In the genomic region with DNA sequence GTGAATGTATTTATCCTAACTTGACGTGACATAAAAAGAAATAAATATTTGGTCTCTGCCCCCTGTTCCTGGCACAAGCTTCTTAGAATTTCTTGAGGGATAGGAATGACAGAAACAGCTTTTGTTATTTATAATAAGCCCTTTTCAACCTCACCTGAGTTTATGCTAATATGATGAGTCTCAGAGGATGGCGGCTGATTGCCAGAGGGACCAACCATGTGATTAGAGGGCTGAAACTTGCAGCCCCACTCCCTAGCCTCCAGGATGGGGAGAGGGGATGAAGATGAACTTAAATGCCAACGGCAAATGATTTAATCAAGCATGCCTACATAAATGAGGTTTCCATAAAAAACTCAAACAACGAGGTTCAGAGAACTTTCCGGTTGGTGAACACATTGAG, we compare ENCODE assay signal across 2 cellular contexts.
TF ChIP-seq lines count a peak whose summit lies in the region.

No MANE protein-coding gene starts in this region.

TF ChIP-seq in SK-N-SH, 30 proteins besides CTCF, POLR2A, EP300 and RAD21 (continued from another document):
- TF ChIP-seq, protein P1, sequence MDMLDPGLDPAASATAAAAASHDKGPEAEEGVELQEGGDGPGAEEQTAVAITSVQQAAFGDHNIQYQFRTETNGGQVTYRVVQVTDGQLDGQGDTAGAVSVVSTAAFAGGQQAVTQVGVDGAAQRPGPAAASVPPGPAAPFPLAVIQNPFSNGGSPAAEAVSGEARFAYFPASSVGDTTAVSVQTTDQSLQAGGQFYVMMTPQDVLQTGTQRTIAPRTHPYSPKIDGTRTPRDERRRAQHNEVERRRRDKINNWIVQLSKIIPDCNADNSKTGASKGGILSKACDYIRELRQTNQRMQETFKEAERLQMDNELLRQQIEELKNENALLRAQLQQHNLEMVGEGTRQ (IDR thresholded peaks at IDR 0.05; ENCODE audit: borderline replicate concordance, low read depth, low read length): no peak
- no peak for TF ChIP-seq RXRA (IDR thresholded peaks at IDR 0.05; ENCODE audit: borderline replicate concordance, low read depth)
- TF ChIP-seq SIN3A (IDR thresholded peaks at IDR 0.05; ENCODE audit: borderline replicate concordance, low read depth, low read length): no peak
- no peak for TF ChIP-seq TCF12 (IDR thresholded peaks at IDR 0.05)
- TF ChIP-seq YY1 (IDR thresholded peaks at IDR 0.05; ENCODE audit: low read depth): no peak
- TF ChIP-seq, protein P2, sequence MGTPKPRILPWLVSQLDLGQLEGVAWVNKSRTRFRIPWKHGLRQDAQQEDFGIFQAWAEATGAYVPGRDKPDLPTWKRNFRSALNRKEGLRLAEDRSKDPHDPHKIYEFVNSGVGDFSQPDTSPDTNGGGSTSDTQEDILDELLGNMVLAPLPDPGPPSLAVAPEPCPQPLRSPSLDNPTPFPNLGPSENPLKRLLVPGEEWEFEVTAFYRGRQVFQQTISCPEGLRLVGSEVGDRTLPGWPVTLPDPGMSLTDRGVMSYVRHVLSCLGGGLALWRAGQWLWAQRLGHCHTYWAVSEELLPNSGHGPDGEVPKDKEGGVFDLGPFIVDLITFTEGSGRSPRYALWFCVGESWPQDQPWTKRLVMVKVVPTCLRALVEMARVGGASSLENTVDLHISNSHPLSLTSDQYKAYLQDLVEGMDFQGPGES (IDR thresholded peaks at IDR 0.05; ENCODE audit: low read depth, low read length): no peak
- TF ChIP-seq TEAD4 (IDR thresholded peaks at IDR 0.05; ENCODE audit: borderline replicate concordance, insufficient read depth): no peak
- no peak for TF ChIP-seq FOXJ3 (CRISPR knock-in tag; IDR thresholded peaks at IDR 0.05)
- TF ChIP-seq RFX5 (IDR thresholded peaks at IDR 0.05; ENCODE audit: low read length): no peak
- TF ChIP-seq CHD2 (IDR thresholded peaks at IDR 0.05; ENCODE audit: low read length, partially characterized antibody): no peak
- TF ChIP-seq MXI1 (IDR thresholded peaks at IDR 0.05; ENCODE audit: low read depth, low read length): no peak
- no peak for TF ChIP-seq MEF2A (IDR thresholded peaks at IDR 0.05; ENCODE audit: borderline replicate concordance, low read depth)
- TF ChIP-seq, protein P3, sequence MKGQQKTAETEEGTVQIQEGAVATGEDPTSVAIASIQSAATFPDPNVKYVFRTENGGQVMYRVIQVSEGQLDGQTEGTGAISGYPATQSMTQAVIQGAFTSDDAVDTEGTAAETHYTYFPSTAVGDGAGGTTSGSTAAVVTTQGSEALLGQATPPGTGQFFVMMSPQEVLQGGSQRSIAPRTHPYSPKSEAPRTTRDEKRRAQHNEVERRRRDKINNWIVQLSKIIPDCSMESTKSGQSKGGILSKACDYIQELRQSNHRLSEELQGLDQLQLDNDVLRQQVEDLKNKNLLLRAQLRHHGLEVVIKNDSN (IDR thresholded peaks at IDR 0.05; ENCODE audit: borderline replicate concordance, low read depth): no peak
- TF ChIP-seq JUND (IDR thresholded peaks at IDR 0.05): no peak

TF ChIP-seq in SK-N-SH treated with all-trans-retinoic acid at 6 μM for 48 hours, 23 proteins besides CTCF, POLR2A, EP300 and RAD21 (continued from another document):
- TF ChIP-seq, protein P4, sequence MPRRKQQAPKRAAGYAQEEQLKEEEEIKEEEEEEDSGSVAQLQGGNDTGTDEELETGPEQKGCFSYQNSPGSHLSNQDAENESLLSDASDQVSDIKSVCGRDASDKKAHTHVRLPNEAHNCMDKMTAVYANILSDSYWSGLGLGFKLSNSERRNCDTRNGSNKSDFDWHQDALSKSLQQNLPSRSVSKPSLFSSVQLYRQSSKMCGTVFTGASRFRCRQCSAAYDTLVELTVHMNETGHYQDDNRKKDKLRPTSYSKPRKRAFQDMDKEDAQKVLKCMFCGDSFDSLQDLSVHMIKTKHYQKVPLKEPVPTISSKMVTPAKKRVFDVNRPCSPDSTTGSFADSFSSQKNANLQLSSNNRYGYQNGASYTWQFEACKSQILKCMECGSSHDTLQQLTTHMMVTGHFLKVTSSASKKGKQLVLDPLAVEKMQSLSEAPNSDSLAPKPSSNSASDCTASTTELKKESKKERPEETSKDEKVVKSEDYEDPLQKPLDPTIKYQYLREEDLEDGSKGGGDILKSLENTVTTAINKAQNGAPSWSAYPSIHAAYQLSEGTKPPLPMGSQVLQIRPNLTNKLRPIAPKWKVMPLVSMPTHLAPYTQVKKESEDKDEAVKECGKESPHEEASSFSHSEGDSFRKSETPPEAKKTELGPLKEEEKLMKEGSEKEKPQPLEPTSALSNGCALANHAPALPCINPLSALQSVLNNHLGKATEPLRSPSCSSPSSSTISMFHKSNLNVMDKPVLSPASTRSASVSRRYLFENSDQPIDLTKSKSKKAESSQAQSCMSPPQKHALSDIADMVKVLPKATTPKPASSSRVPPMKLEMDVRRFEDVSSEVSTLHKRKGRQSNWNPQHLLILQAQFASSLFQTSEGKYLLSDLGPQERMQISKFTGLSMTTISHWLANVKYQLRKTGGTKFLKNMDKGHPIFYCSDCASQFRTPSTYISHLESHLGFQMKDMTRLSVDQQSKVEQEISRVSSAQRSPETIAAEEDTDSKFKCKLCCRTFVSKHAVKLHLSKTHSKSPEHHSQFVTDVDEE (CRISPR knock-in tag; IDR thresholded peaks at IDR 0.05): no peak
- TF ChIP-seq, protein P5, sequence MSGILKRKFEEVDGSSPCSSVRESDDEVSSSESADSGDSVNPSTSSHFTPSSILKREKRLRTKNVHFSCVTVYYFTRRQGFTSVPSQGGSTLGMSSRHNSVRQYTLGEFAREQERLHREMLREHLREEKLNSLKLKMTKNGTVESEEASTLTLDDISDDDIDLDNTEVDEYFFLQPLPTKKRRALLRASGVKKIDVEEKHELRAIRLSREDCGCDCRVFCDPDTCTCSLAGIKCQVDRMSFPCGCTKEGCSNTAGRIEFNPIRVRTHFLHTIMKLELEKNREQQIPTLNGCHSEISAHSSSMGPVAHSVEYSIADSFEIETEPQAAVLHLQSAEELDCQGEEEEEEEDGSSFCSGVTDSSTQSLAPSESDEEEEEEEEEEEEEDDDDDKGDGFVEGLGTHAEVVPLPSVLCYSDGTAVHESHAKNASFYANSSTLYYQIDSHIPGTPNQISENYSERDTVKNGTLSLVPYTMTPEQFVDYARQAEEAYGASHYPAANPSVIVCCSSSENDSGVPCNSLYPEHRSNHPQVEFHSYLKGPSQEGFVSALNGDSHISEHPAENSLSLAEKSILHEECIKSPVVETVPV (CRISPR knock-in tag; IDR thresholded peaks at IDR 0.05): no peak
- TF ChIP-seq ZNF8 (CRISPR knock-in tag; IDR thresholded peaks at IDR 0.05): no peak
- no peak for TF ChIP-seq CSDC2 (CRISPR knock-in tag; IDR thresholded peaks at IDR 0.05)
- TF ChIP-seq ZFP30 (CRISPR knock-in tag; IDR thresholded peaks at IDR 0.05): no peak
TF ChIP-seq in SK-N-SH treated with all-trans-retinoic acid at 6 μM for 48 hours: peak in this region for 0.
